Comparison of ENCODE assay signal across 24 cellular contexts in the genomic region with DNA sequence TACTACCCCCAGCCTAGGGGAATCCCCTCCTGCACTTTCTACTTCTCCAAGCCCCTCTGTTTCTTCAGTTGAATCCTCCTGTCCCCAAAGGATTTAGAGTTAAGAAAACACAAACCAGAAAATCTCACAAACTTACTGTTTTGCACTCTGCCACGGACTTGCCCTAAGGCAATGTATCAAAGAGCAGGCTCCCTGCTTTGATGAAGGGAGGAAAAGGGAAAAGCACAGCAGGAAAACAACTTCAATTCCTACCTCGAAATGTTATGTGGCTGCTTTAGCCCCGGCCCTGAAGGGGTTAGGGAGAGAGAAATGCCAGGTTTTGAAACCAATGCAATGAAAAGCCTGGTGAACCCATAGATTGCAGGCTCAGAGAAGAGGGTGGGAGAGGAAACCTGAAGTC.
"Had no signal": no experiment of that assay in that cellular context is flagged by ENCODE, and none has a peak within 500 bp of the region (broad histone marks: within the 10 kb centered on the region; RNA-seq: fewer than 3 reads in every experiment).

No MANE protein-coding gene starts in this region.

- H3K9me3 Mint-ChIP-seq: activated naive CD8-positive, alpha-beta T cell treated with anti-CD3 and anti-CD28 coated beads, Interleukin-2, amount 50 U/mL, for 24 hours had no signal

- H3K27ac Mint-ChIP-seq: mesothelial cell of epicardium, natural killer cell, WTC11 had no signal

- H3K4me3 Mint-ChIP-seq: activated CD4-positive, alpha-beta memory T cell treated with anti-CD3 and anti-CD28 coated beads for 36 hours; activated naive CD8-positive, alpha-beta T cell treated with anti-CD3 and anti-CD28 coated beads, Interleukin-2, amount 50 U/mL, for 24 hours; mesothelial cell of epicardium; natural killer cell; WTC11 had no signal

- H3K9me3 ChIP-seq: body of pancreas, pancreas, testis had no signal

- ATAC-seq: body of pancreas, foreskin keratinocyte, left ventricle myocardium superior, natural killer cell, pancreas, psoas muscle, right cardiac atrium, WTC11 had no signal

- H3K4me3 ChIP-seq: body of pancreas, pancreas, psoas muscle, stomach, testis, upper lobe of left lung had no signal

- DNase-seq: activated CD4-positive, alpha-beta memory T cell treated with anti-CD3 and anti-CD28 coated beads for 36 hours; activated effector memory CD4-positive, alpha-beta T cell treated with Interleukin-2 at 50 U/mL for 16 hours; activated naive CD4-positive, alpha-beta T cell treated with anti-CD3 and anti-CD28 coated beads, Interleukin-2, amount 50 U/mL, for 16 hours; activated naive CD8-positive, alpha-beta T cell treated with anti-CD3 and anti-CD28 coated beads, Interleukin-2, amount 50 U/mL, for 24 hours; activated T-cell treated with anti-CD3 and anti-CD28 coated beads, Interleukin-2, amount 50 U/mL, for 48 hours; anterior cingulate cortex; body of pancreas; central memory CD4-positive, alpha-beta T cell; dermis blood vessel endothelial cell; effector CD8-positive, alpha-beta T cell; foreskin keratinocyte; left ventricle myocardium superior; mammary epithelial cell; natural killer cell; pancreas; psoas muscle; right cardiac atrium; stimulated activated CD4-positive, alpha-beta T cell treated with anti-CD3 and anti-CD28 coated beads, Interleukin-12 subunit alpha, Interleukin-12 subunit beta, amount 100 ng/mL, for 4 hours; stomach; T1000; testis; upper lobe of left lung had no signal

- H3K4me1 ChIP-seq: body of pancreas, foreskin keratinocyte, pancreas, psoas muscle, testis, upper lobe of left lung had no signal

- H3K36me3 ChIP-seq: pancreas, stomach, upper lobe of left lung had no signal

- H3K27ac ChIP-seq: body of pancreas, foreskin keratinocyte, pancreas, psoas muscle, stomach, testis, upper lobe of left lung had no signal

- H3K27me3 Mint-ChIP-seq: activated naive CD8-positive, alpha-beta T cell treated with anti-CD3 and anti-CD28 coated beads, Interleukin-2, amount 50 U/mL, for 24 hours had no signal

- H3K36me3 Mint-ChIP-seq: activated CD4-positive, alpha-beta memory T cell treated with anti-CD3 and anti-CD28 coated beads for 36 hours; mesothelial cell of epicardium; natural killer cell; WTC11 had no signal

- H3K27me3 ChIP-seq: body of pancreas, pancreas, stomach, testis, upper lobe of left lung had no signal
